1 cellular context compared by ENCODE assay signal in the genomic region with DNA sequence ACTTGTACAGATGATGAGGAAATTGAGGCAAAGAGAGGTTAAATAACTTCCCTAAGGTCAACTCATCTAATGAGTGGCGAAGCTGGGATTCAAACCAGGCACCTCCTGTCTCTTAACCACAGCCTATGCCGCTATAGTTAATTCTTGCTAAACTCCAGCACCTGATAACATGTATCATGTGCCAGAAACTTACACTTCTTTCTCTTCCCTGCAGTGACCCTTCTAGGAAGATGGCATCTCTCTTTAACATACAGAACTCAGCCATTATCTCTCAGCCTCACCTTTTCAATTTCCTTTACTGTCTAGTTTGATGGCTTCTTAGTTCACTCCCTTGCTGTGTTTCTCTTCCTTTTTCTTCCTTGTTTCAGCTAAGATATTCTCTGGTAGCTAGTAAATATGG.
TF ChIP-seq lines count a peak whose summit lies in the region.

No MANE protein-coding gene starts in this region.

TF ChIP-seq in K562, 482 proteins besides CTCF, POLR2A, EP300 and RAD21 (continued from another document and continues in another):
- TF ChIP-seq, protein P1, sequence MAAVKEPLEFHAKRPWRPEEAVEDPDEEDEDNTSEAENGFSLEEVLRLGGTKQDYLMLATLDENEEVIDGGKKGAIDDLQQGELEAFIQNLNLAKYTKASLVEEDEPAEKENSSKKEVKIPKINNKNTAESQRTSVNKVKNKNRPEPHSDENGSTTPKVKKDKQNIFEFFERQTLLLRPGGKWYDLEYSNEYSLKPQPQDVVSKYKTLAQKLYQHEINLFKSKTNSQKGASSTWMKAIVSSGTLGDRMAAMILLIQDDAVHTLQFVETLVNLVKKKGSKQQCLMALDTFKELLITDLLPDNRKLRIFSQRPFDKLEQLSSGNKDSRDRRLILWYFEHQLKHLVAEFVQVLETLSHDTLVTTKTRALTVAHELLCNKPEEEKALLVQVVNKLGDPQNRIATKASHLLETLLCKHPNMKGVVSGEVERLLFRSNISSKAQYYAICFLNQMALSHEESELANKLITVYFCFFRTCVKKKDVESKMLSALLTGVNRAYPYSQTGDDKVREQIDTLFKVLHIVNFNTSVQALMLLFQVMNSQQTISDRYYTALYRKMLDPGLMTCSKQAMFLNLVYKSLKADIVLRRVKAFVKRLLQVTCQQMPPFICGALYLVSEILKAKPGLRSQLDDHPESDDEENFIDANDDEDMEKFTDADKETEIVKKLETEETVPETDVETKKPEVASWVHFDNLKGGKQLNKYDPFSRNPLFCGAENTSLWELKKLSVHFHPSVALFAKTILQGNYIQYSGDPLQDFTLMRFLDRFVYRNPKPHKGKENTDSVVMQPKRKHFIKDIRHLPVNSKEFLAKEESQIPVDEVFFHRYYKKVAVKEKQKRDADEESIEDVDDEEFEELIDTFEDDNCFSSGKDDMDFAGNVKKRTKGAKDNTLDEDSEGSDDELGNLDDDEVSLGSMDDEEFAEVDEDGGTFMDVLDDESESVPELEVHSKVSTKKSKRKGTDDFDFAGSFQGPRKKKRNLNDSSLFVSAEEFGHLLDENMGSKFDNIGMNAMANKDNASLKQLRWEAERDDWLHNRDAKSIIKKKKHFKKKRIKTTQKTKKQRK (IDR thresholded peaks at IDR 0.05; ENCODE audit: borderline replicate concordance, low read depth, low read length): no peak
- TF ChIP-seq STAT5B (CRISPR knock-in tag; IDR thresholded peaks at IDR 0.05) (no peak), ZNF57 (CRISPR knock-in tag; IDR thresholded peaks at IDR 0.05) (no peak), ILK (tag; IDR thresholded peaks at IDR 0.05; ENCODE audit: borderline replicate concordance, low read depth) (no peak), ETV6 (IDR thresholded peaks at IDR 0.05; ENCODE audit: borderline replicate concordance in 1 of 2, low read depth in 2 of 2, low read length in 1 of 2) (no peak), ETV6 (CRISPR knock-in tag; IDR thresholded peaks at IDR 0.05; ENCODE audit: borderline replicate concordance) (no peak), HOXB6 (CRISPR knock-in tag; IDR thresholded peaks at IDR 0.05; ENCODE audit: borderline replicate concordance) (no peak), ZNF561 (CRISPR knock-in tag; conservative IDR thresholded peaks at IDR 0.05) (no peak), LEF1 (IDR thresholded peaks at IDR 0.05) (no peak), HMG20B (CRISPR knock-in tag; IDR thresholded peaks at IDR 0.05) (no peak), HDAC2 (IDR thresholded peaks at IDR 0.05) (0 out of 2 replicates have a peak, but pooled peaks have one; percentile 66), CBX1 (IDR thresholded peaks at IDR 0.05; ENCODE audit: low read depth) (no peak), ZNF217 (CRISPR knock-in tag; IDR thresholded peaks at IDR 0.05) (no peak), SP2 (IDR thresholded peaks at IDR 0.05; ENCODE audit: extremely low read depth, low read depth, low read length, poor library complexity, severe bottlenecking) (no peak), BDP1 (IDR thresholded peaks at IDR 0.05; ENCODE audit: insufficient read depth, insufficient read length) (no peak), GATAD2A (IDR thresholded peaks at IDR 0.05) (no peak), NFE2L1 (tag; IDR thresholded peaks at IDR 0.05; ENCODE audit: borderline replicate concordance, low read depth) (no peak), TCF7 (IDR thresholded peaks at IDR 0.05; ENCODE audit: borderline replicate concordance) (no peak), NUFIP1 (IDR thresholded peaks at IDR 0.05; ENCODE audit: partially characterized antibody) (no peak), HIVEP1 (CRISPR knock-in tag; IDR thresholded peaks at IDR 0.05) (no peak), ZEB2 (IDR thresholded peaks at IDR 0.05) (peak; percentile 53; the same call in 1 of the 2 replicates), MYNN (IDR thresholded peaks at IDR 0.05) (0 out of 2 replicates have a peak, but pooled peaks have one; percentile 45), MYNN (CRISPR knock-in tag; IDR thresholded peaks at IDR 0.05) (no peak), CCNT2 (IDR thresholded peaks at IDR 0.05; ENCODE audit: borderline replicate concordance, extremely low read depth, insufficient read length, low read depth, low read length) (no peak), ZNF274 (IDR thresholded peaks at IDR 0.05; ENCODE audit: borderline replicate concordance, low read depth, low read length) (no peak)
- TF ChIP-seq, protein P2, sequence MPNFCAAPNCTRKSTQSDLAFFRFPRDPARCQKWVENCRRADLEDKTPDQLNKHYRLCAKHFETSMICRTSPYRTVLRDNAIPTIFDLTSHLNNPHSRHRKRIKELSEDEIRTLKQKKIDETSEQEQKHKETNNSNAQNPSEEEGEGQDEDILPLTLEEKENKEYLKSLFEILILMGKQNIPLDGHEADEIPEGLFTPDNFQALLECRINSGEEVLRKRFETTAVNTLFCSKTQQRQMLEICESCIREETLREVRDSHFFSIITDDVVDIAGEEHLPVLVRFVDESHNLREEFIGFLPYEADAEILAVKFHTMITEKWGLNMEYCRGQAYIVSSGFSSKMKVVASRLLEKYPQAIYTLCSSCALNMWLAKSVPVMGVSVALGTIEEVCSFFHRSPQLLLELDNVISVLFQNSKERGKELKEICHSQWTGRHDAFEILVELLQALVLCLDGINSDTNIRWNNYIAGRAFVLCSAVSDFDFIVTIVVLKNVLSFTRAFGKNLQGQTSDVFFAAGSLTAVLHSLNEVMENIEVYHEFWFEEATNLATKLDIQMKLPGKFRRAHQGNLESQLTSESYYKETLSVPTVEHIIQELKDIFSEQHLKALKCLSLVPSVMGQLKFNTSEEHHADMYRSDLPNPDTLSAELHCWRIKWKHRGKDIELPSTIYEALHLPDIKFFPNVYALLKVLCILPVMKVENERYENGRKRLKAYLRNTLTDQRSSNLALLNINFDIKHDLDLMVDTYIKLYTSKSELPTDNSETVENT (CRISPR knock-in tag; IDR thresholded peaks at IDR 0.05): no peak
- TF ChIP-seq, protein P3, sequence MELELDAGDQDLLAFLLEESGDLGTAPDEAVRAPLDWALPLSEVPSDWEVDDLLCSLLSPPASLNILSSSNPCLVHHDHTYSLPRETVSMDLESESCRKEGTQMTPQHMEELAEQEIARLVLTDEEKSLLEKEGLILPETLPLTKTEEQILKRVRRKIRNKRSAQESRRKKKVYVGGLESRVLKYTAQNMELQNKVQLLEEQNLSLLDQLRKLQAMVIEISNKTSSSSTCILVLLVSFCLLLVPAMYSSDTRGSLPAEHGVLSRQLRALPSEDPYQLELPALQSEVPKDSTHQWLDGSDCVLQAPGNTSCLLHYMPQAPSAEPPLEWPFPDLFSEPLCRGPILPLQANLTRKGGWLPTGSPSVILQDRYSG (tag; conservative IDR thresholded peaks at IDR 0.05; ENCODE audit: low read depth): no peak
- TF ChIP-seq, protein P4, sequence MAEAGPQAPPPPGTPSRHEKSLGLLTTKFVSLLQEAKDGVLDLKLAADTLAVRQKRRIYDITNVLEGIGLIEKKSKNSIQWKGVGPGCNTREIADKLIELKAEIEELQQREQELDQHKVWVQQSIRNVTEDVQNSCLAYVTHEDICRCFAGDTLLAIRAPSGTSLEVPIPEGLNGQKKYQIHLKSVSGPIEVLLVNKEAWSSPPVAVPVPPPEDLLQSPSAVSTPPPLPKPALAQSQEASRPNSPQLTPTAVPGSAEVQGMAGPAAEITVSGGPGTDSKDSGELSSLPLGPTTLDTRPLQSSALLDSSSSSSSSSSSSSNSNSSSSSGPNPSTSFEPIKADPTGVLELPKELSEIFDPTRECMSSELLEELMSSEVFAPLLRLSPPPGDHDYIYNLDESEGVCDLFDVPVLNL (CRISPR knock-in tag; IDR thresholded peaks at IDR 0.05; ENCODE audit: low read depth): no peak
- TF ChIP-seq, protein P5, sequence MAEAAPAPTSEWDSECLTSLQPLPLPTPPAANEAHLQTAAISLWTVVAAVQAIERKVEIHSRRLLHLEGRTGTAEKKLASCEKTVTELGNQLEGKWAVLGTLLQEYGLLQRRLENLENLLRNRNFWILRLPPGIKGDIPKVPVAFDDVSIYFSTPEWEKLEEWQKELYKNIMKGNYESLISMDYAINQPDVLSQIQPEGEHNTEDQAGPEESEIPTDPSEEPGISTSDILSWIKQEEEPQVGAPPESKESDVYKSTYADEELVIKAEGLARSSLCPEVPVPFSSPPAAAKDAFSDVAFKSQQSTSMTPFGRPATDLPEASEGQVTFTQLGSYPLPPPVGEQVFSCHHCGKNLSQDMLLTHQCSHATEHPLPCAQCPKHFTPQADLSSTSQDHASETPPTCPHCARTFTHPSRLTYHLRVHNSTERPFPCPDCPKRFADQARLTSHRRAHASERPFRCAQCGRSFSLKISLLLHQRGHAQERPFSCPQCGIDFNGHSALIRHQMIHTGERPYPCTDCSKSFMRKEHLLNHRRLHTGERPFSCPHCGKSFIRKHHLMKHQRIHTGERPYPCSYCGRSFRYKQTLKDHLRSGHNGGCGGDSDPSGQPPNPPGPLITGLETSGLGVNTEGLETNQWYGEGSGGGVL (CRISPR knock-in tag; IDR thresholded peaks at IDR 0.05): no peak
- TF ChIP-seq, protein P6, sequence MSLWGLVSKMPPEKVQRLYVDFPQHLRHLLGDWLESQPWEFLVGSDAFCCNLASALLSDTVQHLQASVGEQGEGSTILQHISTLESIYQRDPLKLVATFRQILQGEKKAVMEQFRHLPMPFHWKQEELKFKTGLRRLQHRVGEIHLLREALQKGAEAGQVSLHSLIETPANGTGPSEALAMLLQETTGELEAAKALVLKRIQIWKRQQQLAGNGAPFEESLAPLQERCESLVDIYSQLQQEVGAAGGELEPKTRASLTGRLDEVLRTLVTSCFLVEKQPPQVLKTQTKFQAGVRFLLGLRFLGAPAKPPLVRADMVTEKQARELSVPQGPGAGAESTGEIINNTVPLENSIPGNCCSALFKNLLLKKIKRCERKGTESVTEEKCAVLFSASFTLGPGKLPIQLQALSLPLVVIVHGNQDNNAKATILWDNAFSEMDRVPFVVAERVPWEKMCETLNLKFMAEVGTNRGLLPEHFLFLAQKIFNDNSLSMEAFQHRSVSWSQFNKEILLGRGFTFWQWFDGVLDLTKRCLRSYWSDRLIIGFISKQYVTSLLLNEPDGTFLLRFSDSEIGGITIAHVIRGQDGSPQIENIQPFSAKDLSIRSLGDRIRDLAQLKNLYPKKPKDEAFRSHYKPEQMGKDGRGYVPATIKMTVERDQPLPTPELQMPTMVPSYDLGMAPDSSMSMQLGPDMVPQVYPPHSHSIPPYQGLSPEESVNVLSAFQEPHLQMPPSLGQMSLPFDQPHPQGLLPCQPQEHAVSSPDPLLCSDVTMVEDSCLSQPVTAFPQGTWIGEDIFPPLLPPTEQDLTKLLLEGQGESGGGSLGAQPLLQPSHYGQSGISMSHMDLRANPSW (CRISPR knock-in tag; IDR thresholded peaks at IDR 0.05): no peak
- TF ChIP-seq, protein P7, sequence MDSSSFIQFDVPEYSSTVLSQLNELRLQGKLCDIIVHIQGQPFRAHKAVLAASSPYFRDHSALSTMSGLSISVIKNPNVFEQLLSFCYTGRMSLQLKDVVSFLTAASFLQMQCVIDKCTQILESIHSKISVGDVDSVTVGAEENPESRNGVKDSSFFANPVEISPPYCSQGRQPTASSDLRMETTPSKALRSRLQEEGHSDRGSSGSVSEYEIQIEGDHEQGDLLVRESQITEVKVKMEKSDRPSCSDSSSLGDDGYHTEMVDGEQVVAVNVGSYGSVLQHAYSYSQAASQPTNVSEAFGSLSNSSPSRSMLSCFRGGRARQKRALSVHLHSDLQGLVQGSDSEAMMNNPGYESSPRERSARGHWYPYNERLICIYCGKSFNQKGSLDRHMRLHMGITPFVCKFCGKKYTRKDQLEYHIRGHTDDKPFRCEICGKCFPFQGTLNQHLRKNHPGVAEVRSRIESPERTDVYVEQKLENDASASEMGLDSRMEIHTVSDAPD (CRISPR knock-in tag; IDR thresholded peaks at IDR 0.05): no peak
- TF ChIP-seq, protein P8, sequence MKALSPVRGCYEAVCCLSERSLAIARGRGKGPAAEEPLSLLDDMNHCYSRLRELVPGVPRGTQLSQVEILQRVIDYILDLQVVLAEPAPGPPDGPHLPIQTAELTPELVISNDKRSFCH (CRISPR knock-in tag; IDR thresholded peaks at IDR 0.05): no peak
- TF ChIP-seq, protein P8 (tag; IDR thresholded peaks at IDR 0.05): no peak
- TF ChIP-seq, protein P9, sequence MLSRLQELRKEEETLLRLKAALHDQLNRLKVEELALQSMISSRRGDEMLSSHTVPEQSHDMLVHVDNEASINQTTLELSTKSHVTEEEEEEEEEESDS (CRISPR knock-in tag; IDR thresholded peaks at IDR 0.05): no peak
- TF ChIP-seq, protein P10, sequence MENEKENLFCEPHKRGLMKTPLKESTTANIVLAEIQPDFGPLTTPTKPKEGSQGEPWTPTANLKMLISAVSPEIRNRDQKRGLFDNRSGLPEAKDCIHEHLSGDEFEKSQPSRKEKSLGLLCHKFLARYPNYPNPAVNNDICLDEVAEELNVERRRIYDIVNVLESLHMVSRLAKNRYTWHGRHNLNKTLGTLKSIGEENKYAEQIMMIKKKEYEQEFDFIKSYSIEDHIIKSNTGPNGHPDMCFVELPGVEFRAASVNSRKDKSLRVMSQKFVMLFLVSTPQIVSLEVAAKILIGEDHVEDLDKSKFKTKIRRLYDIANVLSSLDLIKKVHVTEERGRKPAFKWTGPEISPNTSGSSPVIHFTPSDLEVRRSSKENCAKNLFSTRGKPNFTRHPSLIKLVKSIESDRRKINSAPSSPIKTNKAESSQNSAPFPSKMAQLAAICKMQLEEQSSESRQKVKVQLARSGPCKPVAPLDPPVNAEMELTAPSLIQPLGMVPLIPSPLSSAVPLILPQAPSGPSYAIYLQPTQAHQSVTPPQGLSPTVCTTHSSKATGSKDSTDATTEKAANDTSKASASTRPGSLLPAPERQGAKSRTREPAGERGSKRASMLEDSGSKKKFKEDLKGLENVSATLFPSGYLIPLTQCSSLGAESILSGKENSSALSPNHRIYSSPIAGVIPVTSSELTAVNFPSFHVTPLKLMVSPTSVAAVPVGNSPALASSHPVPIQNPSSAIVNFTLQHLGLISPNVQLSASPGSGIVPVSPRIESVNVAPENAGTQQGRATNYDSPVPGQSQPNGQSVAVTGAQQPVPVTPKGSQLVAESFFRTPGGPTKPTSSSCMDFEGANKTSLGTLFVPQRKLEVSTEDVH (IDR thresholded peaks at IDR 0.05; ENCODE audit: low read depth, partially characterized antibody): no peak
- TF ChIP-seq, protein P11, sequence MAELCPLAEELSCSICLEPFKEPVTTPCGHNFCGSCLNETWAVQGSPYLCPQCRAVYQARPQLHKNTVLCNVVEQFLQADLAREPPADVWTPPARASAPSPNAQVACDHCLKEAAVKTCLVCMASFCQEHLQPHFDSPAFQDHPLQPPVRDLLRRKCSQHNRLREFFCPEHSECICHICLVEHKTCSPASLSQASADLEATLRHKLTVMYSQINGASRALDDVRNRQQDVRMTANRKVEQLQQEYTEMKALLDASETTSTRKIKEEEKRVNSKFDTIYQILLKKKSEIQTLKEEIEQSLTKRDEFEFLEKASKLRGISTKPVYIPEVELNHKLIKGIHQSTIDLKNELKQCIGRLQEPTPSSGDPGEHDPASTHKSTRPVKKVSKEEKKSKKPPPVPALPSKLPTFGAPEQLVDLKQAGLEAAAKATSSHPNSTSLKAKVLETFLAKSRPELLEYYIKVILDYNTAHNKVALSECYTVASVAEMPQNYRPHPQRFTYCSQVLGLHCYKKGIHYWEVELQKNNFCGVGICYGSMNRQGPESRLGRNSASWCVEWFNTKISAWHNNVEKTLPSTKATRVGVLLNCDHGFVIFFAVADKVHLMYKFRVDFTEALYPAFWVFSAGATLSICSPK (IDR thresholded peaks at IDR 0.05; ENCODE audit: borderline replicate concordance): no peak
- TF ChIP-seq, protein P12, sequence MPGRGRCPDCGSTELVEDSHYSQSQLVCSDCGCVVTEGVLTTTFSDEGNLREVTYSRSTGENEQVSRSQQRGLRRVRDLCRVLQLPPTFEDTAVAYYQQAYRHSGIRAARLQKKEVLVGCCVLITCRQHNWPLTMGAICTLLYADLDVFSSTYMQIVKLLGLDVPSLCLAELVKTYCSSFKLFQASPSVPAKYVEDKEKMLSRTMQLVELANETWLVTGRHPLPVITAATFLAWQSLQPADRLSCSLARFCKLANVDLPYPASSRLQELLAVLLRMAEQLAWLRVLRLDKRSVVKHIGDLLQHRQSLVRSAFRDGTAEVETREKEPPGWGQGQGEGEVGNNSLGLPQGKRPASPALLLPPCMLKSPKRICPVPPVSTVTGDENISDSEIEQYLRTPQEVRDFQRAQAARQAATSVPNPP (IDR thresholded peaks at IDR 0.05; ENCODE audit: borderline replicate concordance, insufficient read depth, insufficient read length): no peak
